Comparison of ENCODE assay signal across 10 cellular contexts in the genomic region with DNA sequence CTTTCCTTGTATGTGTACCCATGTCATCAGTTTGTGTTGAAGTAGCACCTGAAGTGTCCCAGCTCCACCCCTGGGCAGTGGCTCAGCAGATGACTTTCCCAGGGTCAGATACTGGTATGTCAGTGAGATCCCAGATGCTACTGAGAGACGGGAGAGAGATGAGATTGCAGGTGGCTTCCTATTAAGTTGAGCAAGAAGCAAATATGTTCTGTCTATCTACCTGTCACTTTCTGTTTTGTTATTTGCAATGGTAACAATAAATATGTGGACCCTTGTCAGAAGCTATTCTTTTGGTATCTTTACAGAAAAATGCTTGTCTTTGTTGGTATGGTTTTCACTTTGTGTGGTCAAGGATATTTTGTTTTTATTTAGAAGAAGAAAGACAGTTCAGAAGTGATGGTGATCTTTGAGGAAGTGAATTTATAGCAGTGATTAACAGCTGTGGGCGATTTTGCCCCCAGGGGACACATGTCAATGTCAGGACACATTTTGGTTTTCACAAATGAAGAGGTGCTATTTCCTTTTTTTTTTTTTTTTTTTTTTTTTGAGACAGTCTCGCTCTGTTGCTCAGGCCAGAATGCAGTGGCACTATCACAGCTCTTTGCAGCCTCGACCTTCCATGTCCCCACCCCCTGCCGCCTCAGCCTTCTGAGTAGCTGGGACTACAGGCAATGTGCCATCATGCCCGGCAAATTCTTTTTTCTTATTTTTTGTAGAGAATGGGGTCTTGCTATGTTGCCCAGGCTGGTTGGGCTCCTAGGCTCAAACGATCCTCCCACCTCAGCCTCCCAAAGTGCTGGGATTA. TPM values are rescaled to one million over a fixed set of nuclear protein-coding genes. Genes with fewer than 3 reads are reported as not detected.
DNase-seq lines count a peak whose midpoint lies in the region; ATAC-seq and TF ChIP-seq lines count a peak whose summit lies in the region.
"Had no signal": no experiment of that assay in that cellular context is flagged by ENCODE, and none has a peak within 500 bp of the region (broad histone marks: within the 10 kb centered on the region; RNA-seq: fewer than 3 reads in every experiment).

No MANE protein-coding gene starts in this region.

- no peaks in the 10 kb centered on the region for H3K27me3 Mint-ChIP-seq in effector memory CD8-positive, alpha-beta T cell

- peaks cover 35 to 55% of the 10 kb centered on the region in 2 donors for H3K4me1 Mint-ChIP-seq in effector memory CD8-positive, alpha-beta T cell (ENCODE audit: low read depth in 2 of 2)

- peaks cover 26% of the 10 kb centered on the region for H3K36me3 Mint-ChIP-seq in effector memory CD8-positive, alpha-beta T cell (ENCODE audit: insufficient read depth)

- H3K27ac ChIP-seq in dorsolateral prefrontal cortex (no peak overlapping the region), RWPE1 (no peak overlapping the region)
- H3K27ac ChIP-seq: colonic mucosa, ovary had no signal

- no peak overlapping the region for H3K4me3 ChIP-seq in dorsolateral prefrontal cortex
- H3K4me3 ChIP-seq: colonic mucosa, ovary had no signal

- H3K27ac Mint-ChIP-seq in effector memory CD8-positive, alpha-beta T cell: peak overlapping the region; percentile 45 to 47

- no peaks in the 10 kb centered on the region for H3K9me3 Mint-ChIP-seq in effector memory CD8-positive, alpha-beta T cell

- ATAC-seq in GM18519 (IDR thresholded peaks at IDR 0.05; ENCODE audit: low FRiP score, unreplicated experiment) (peak; percentile 66), GM21515 (IDR thresholded peaks at IDR 0.05; ENCODE audit: unreplicated experiment) (peak; percentile 82), HG03159 (IDR thresholded peaks at IDR 0.05; ENCODE audit: unreplicated experiment) (peak; percentile 88)
- ATAC-seq in effector memory CD8-positive, alpha-beta T cell (replicated peaks): peak; percentile 87

- H3K4me3 Mint-ChIP-seq in effector memory CD8-positive, alpha-beta T cell: peak overlapping the region; percentile 58 to 69

- POLR2A ChIA-PET in RWPE1 (lab: Yijun Ruan, JAX; ENCODE audit: low non-redundant PET): no interaction called here

- peak in 1 of 3 experiments; percentile 8 for DNase-seq in effector memory CD8-positive, alpha-beta T cell
- DNase-seq in stimulated activated CD4-positive, alpha-beta T cell treated with anti-CD3 and anti-CD28 coated beads, Interleukin-4, amount 100 ng/mL, for 4 hours: no peak
- DNase-seq in DMS 273 treated with DMSO at 0.1 percent for 48 hours (lab: John Stamatoyannopoulos, UW): no peak
- DNase-seq in dorsolateral prefrontal cortex: no peak
- no peak for DNase-seq in RWPE1 (ENCODE audit: low spot score)
- DNase-seq: colonic mucosa, ovary had no signal

- CTCF ChIA-PET in RWPE1 (lab: Yijun Ruan, JAX): interaction anchor here (0.6 kb wide), 1 partner anchor 9 kb away, joined by 3 read pairs; no protein-coding TSS in a partner anchor

- TF ChIP-seq CTCF in dorsolateral prefrontal cortex (IDR thresholded peaks at IDR 0.05 in 54 of 56, conservative IDR thresholded peaks at IDR 0.05 in 2 of 56; ENCODE audit: low read depth in 1 of 56, partially characterized antibody in 56 of 56) (no peak), RWPE1 (conservative IDR thresholded peaks at IDR 0.05; ENCODE audit: low read depth) (no peak)

- H3K27me3 ChIP-seq in dorsolateral prefrontal cortex: no peaks in the 10 kb centered on the region
- H3K27me3 ChIP-seq: colonic mucosa, ovary had no signal

- intact Hi-C loops in dorsolateral prefrontal cortex (cut with DNase I): no loop called here

RNA-seq across cellular contexts. Expression of a gene that starts 21.4 kb away (rescaled TPM):
- total RNA-seq in dorsolateral prefrontal cortex: 10 to 100 TPM; 58.2 to 97.2 (median 74.5) TPM
